18 cellular contexts compared by ENCODE assay signal in the genomic region with DNA sequence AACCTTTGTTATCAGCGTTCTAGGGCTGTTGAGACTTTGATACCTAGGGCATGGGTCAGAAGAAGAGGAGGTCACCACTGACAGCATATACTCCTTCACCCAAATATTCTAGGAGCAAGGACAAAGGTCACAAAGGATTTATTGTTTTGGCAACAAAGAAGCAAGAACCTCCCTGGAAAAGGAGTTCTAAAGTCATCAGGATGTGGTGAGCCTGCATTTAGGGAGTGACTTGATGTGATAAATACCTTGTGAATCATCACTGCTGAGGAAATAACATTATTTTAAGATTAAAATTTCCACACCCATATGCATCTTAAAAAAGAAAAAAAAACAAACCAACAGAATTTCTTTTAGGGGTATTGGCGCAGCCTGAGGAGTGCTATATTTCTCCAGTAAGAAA. TPM values are rescaled to one million over a fixed set of nuclear protein-coding genes. Genes with fewer than 3 reads are reported as not detected.
A peak's percentile ranks its signal among the peaks of the same experiment; 100 is the strongest.
DNase-seq lines count a peak whose midpoint lies in the region; ATAC-seq, FAIRE-seq and TF ChIP-seq lines count a peak whose summit lies in the region.
"Had no signal": no experiment of that assay in that cellular context is flagged by ENCODE, and none has a peak within 500 bp of the region (broad histone marks: within the 10 kb centered on the region; RNA-seq: fewer than 3 reads in every experiment).

No MANE protein-coding gene starts in this region.

- ATAC-seq in GM21528 (IDR thresholded peaks at IDR 0.05; ENCODE audit: low FRiP score, unreplicated experiment): no peak
- ATAC-seq: activated naive CD8-positive, alpha-beta T cell treated with anti-CD3 and anti-CD28 coated beads, Interleukin-2, amount 50 U/mL, for 24 hours had no signal

- H4K20me1 ChIP-seq in mammary epithelial cell (ENCODE audit: insufficient read depth, low read length): no peaks in the 10 kb centered on the region
- H4K20me1 ChIP-seq in keratinocyte (ENCODE audit: control insufficient read depth, extremely low read depth, insufficient read depth, low read length): no peaks in the 10 kb centered on the region

- no peaks in the 10 kb centered on the region for H3K27me3 ChIP-seq in mammary epithelial cell (ENCODE audit: insufficient read depth, low read length)
- H3K27me3 ChIP-seq in keratinocyte (ENCODE audit: control insufficient read depth, extremely low read depth, insufficient read depth, low read length): no peaks in the 10 kb centered on the region

- no peak for TF ChIP-seq CTCF in mammary epithelial cell (conservative IDR thresholded peaks at IDR 0.05 in 1 of 2, IDR thresholded peaks at IDR 0.05 in 1 of 2; ENCODE audit: extremely low read depth in 1 of 2, insufficient read depth in 1 of 2, low read depth in 1 of 2, low read length in 2 of 2)
- TF ChIP-seq CTCF in keratinocyte (optimal IDR thresholded peaks at IDR 0.05 in 1 of 3, IDR thresholded peaks at IDR 0.05 in 1 of 3, conservative IDR thresholded peaks at IDR 0.05 in 1 of 3; ENCODE audit: extremely low read depth in 1 of 3, insufficient read depth in 2 of 3, low read length in 3 of 3): no peak
- TF ChIP-seq CTCF in coronary artery (IDR thresholded peaks at IDR 0.05): no peak

- in situ Hi-C loops in mammary epithelial cell (cut with MboI; ENCODE audit: low sequenced_read_pairs in 2 of 2): loop anchor here in 1 of 2 donors (5.0 kb wide), 1 partner anchor 338 kb away; no protein-coding TSS in a partner anchor

- no peaks in the 10 kb centered on the region for H3K9me3 ChIP-seq in mammary epithelial cell (replicated peaks; ENCODE audit: insufficient read depth, low read length)
- no peaks in the 10 kb centered on the region for H3K9me3 ChIP-seq in keratinocyte (ENCODE audit: control insufficient read depth, low read depth, low read length)
- H3K9me3 ChIP-seq: HAP-1 had no signal

- H2AFZ ChIP-seq in mammary epithelial cell (ENCODE audit: low read depth, low read length): no peak overlapping the region
- no peak overlapping the region for H2AFZ ChIP-seq in keratinocyte (ENCODE audit: control insufficient read depth, low read length)

- FAIRE-seq in keratinocyte (lab: Jason Lieb, UNC): peak; percentile 55

- peak overlapping the region; percentile 41 for H3K4me2 ChIP-seq in mammary epithelial cell (ENCODE audit: insufficient read depth, low read depth, low read length)
- no peak overlapping the region for H3K4me2 ChIP-seq in keratinocyte (ENCODE audit: control insufficient read depth, extremely low read depth, insufficient read depth, low read depth, low read length)

- 84% methylated on average over 2 of the region's 2 CpGs for WGBS in mammary epithelial cell (ENCODE audit: low coverage, missing lambda C conversion rate)

- H3K4me1 ChIP-seq in mammary epithelial cell (ENCODE audit: insufficient read depth, low read length): peaks cover 16% of the 10 kb centered on the region
- H3K4me1 ChIP-seq in keratinocyte (ENCODE audit: control insufficient read depth, extremely low read depth, insufficient read depth, low read length): peaks cover 14% of the 10 kb centered on the region
- H3K4me1 ChIP-seq: HAP-1 had no signal

- H3K27ac ChIP-seq in mammary epithelial cell (ENCODE audit: insufficient read depth, low read depth, low read length): peak overlapping the region; percentile 50
- no peak overlapping the region for H3K27ac ChIP-seq in keratinocyte (ENCODE audit: control insufficient read depth, insufficient read depth, low read length)
- no peak overlapping the region for H3K27ac ChIP-seq in coronary artery
- H3K27ac ChIP-seq: C4-2B had no signal

- intact Hi-C loops in mammary epithelial cell (cut with micrococcal nuclease): loop anchor here (2.0 kb wide), 1 partner anchor 201 kb away; no protein-coding TSS in a partner anchor

- CTCF ChIA-PET in mammary epithelial cell (lab: Charles Lee; ENCODE audit: low non-redundant PET): no interaction called here

- H3K4me3 ChIP-seq in mammary epithelial cell (replicated peaks in 1 of 3; ENCODE audit: insufficient read depth in 1 of 3, low read depth in 2 of 3, low read length in 3 of 3) (no peak overlapping the region), keratinocyte (ENCODE audit: control insufficient read depth in 2 of 3, extremely low read depth in 1 of 3, insufficient read depth in 2 of 3, low read depth in 1 of 3, low read length in 3 of 3) (no peak overlapping the region), coronary artery (no peak overlapping the region)
- H3K4me3 ChIP-seq: HAP-1 had no signal

- BruUV-seq in mammary epithelial cell (replicated peaks; lab: Mats Ljungman, UMichigan): no TSS peak

- dilution Hi-C loops in mammary epithelial cell (cut with HindIII; ENCODE audit: low sequenced_read_pairs): no loop called here
- dilution Hi-C loops in keratinocyte (cut with MboI; ENCODE audit: extremely low pct_ligation_motif_present, low sequenced_read_pairs): no loop called here

- H3K36me3 ChIP-seq in mammary epithelial cell (ENCODE audit: insufficient read depth, low read length) (peaks cover 15% of the 10 kb centered on the region), keratinocyte (ENCODE audit: control insufficient read depth in 2 of 2, extremely low read depth in 1 of 2, insufficient read depth in 2 of 2, low read length in 2 of 2) (peaks cover 4 to 6% of the 10 kb centered on the region in 2 experiments)
- H3K36me3 ChIP-seq: HAP-1 had no signal

- H3K9me1 ChIP-seq in keratinocyte (ENCODE audit: control insufficient read depth, extremely low read depth, insufficient read depth, low read length): no peaks in the 10 kb centered on the region

- DNase-seq in HT1080 (ENCODE audit: low read depth): peak; percentile 72
- peak; percentile 64 for DNase-seq in mammary epithelial cell
- DNase-seq in keratinocyte (ENCODE audit: low read depth, low spot score): no peak
- DNase-seq in NCI-H146 (lab: John Stamatoyannopoulos, UW): no peak
- no peak for DNase-seq in NCI-H446 treated with DMSO at 0.1 percent for 48 hours (lab: John Stamatoyannopoulos, UW)
- DNase-seq in coronary artery (ENCODE audit: low spot score): no peak
- DNase-seq: activated naive CD8-positive, alpha-beta T cell treated with anti-CD3 and anti-CD28 coated beads, Interleukin-2, amount 50 U/mL, for 24 hours; DMS153; NCI-H1930; NCI-H510A; SIG-M5 had no signal

- H3K9ac ChIP-seq in mammary epithelial cell (ENCODE audit: insufficient read depth, low read length) (no peak overlapping the region), keratinocyte (ENCODE audit: control insufficient read depth, extremely low read depth, insufficient read depth, low read length) (no peak overlapping the region)

- H3K79me2 ChIP-seq in mammary epithelial cell (ENCODE audit: insufficient read depth, low read length): no peaks in the 10 kb centered on the region
- H3K79me2 ChIP-seq in keratinocyte (ENCODE audit: control insufficient read depth, insufficient read depth, low read length): no peaks in the 10 kb centered on the region

RNA-seq across cellular contexts. Expression of gene IFNA1, which starts 13.9 kb away (rescaled TPM):
- not detected in 2 replicates for total RNA-seq in HT1080 (2014; rRNA removed; shearing (Covaris generic))
- polyA plus RNA-seq in HT1080 (2015; cell fraction: cytosol; rRNA removed): not detected in 2 replicates
- polyA plus RNA-seq in HT1080 (2015; cell fraction: nucleus; rRNA removed): not detected in 2 replicates
- not detected for total RNA-seq in mammary epithelial cell
- polyA plus RNA-seq in mammary epithelial cell (not detected), keratinocyte (not detected in 3 replicates)
- polyA minus RNA-seq in mammary epithelial cell (not detected), keratinocyte (not detected in 3 replicates)
- not detected for polyA plus RNA-seq in keratinocyte (2011; ENCODE audit: low read depth)
- not detected in 2 replicates for polyA plus RNA-seq in keratinocyte (2011; cell fraction: cytosol; rRNA removed)
- polyA plus RNA-seq in keratinocyte (2011; cell fraction: nucleus; rRNA removed): not detected in 2 replicates
- polyA plus RNA-seq in keratinocyte (2012; ENCODE audit: low replicate concordance): 0.82 TPM in 1 of 2 replicates, not detected in the other
- polyA minus RNA-seq in keratinocyte (2011; cell fraction: cytosol; rRNA and poly(A)+ RNA removed): not detected
- not detected in 2 replicates for polyA minus RNA-seq in keratinocyte (2011; cell fraction: nucleus; rRNA and poly(A)+ RNA removed)
- total RNA-seq: activated CD8-positive, alpha-beta memory T cell treated with anti-CD3 and anti-CD28 coated beads for 36 hours; lower leg skin; T-helper 2 cell treated with Interferon-gamma antibody and Interleukin-4, amounts not matched to agents 100 ng/mL and 5 ng/mL, for 36 hours had no signal

RNA-seq across cellular contexts. Expression of gene IFNE, which starts 28.0 kb away (rescaled TPM):
- total RNA-seq in HT1080 (2014; rRNA removed; shearing (Covaris generic)): 0.43 and 0.94 TPM in 2 replicates
- polyA plus RNA-seq in HT1080 (2015; cell fraction: cytosol; rRNA removed): 0.33 and 0.62 TPM in 2 replicates
- polyA plus RNA-seq in HT1080 (2015; cell fraction: nucleus; rRNA removed): 4.9 and 5.0 TPM in 2 replicates
- 10 to 100 TPM; 12.0 to 18.2 TPM for total RNA-seq in mammary epithelial cell
- 0.61 TPM for polyA plus RNA-seq in mammary epithelial cell
- 4.0 TPM for polyA minus RNA-seq in mammary epithelial cell
- polyA plus RNA-seq in keratinocyte: 0.51 to 3.9 TPM (median 2.6 TPM) in 3 replicates
- 4.2 TPM for polyA plus RNA-seq in keratinocyte (2011; ENCODE audit: low read depth)
- polyA plus RNA-seq in keratinocyte (2011; cell fraction: cytosol; rRNA removed): 0.08 and 0.24 TPM in 2 replicates
- polyA plus RNA-seq in keratinocyte (2011; cell fraction: nucleus; rRNA removed): 16.1 and 17.8 TPM in 2 replicates
- 0.60 and 3.0 TPM in 2 replicates for polyA plus RNA-seq in keratinocyte (2012; ENCODE audit: low replicate concordance)
- polyA minus RNA-seq in keratinocyte: 0.36 to 9.0 TPM (median 2.8 TPM) in 3 replicates
- not detected for polyA minus RNA-seq in keratinocyte (2011; cell fraction: cytosol; rRNA and poly(A)+ RNA removed)
- 8.4 and 23.0 TPM in 2 replicates for polyA minus RNA-seq in keratinocyte (2011; cell fraction: nucleus; rRNA and poly(A)+ RNA removed)
- total RNA-seq: activated CD8-positive, alpha-beta memory T cell treated with anti-CD3 and anti-CD28 coated beads for 36 hours; lower leg skin; T-helper 2 cell treated with Interferon-gamma antibody and Interleukin-4, amounts not matched to agents 100 ng/mL and 5 ng/mL, for 36 hours had no signal

RNA-seq across cellular contexts. Expression of gene IFNA8, which starts 45.2 kb away (rescaled TPM):
- total RNA-seq in HT1080 (2014; rRNA removed; shearing (Covaris generic)): not detected in 2 replicates
- not detected in 2 replicates for polyA plus RNA-seq in HT1080 (2015; cell fraction: cytosol; rRNA removed)
- not detected in 2 replicates for polyA plus RNA-seq in HT1080 (2015; cell fraction: nucleus; rRNA removed)
- total RNA-seq in mammary epithelial cell: not detected
- polyA plus RNA-seq in mammary epithelial cell (not detected), keratinocyte (not detected in 3 replicates)
- polyA minus RNA-seq in mammary epithelial cell (not detected), keratinocyte (not detected in 3 replicates)
- not detected for polyA plus RNA-seq in keratinocyte (2011; ENCODE audit: low read depth)
- polyA plus RNA-seq in keratinocyte (2011; cell fraction: cytosol; rRNA removed): not detected in 2 replicates
- polyA plus RNA-seq in keratinocyte (2011; cell fraction: nucleus; rRNA removed): not detected in 2 replicates
- polyA plus RNA-seq in keratinocyte (2012; ENCODE audit: low replicate concordance): not detected in 2 replicates
- not detected for polyA minus RNA-seq in keratinocyte (2011; cell fraction: cytosol; rRNA and poly(A)+ RNA removed)
- polyA minus RNA-seq in keratinocyte (2011; cell fraction: nucleus; rRNA and poly(A)+ RNA removed): not detected in 2 replicates
- total RNA-seq: activated CD8-positive, alpha-beta memory T cell treated with anti-CD3 and anti-CD28 coated beads for 36 hours; lower leg skin; T-helper 2 cell treated with Interferon-gamma antibody and Interleukin-4, amounts not matched to agents 100 ng/mL and 5 ng/mL, for 36 hours had no signal
- polyA plus RNA-seq: thymus had no signal

Comparison
In these comparisons a context has a peak if more than half of its experiments do, and no peak if none do; other contexts are left out.
1. DNase-seq: peak in HT1080 (single experiment) and mammary epithelial cell (single experiment); none in keratinocyte (single experiment), NCI-H146 (single experiment), NCI-H446 treated with DMSO at 0.1 percent for 48 hours (single experiment) and coronary artery (single experiment).